19 cellular contexts compared by ENCODE assay signal in the genomic region with DNA sequence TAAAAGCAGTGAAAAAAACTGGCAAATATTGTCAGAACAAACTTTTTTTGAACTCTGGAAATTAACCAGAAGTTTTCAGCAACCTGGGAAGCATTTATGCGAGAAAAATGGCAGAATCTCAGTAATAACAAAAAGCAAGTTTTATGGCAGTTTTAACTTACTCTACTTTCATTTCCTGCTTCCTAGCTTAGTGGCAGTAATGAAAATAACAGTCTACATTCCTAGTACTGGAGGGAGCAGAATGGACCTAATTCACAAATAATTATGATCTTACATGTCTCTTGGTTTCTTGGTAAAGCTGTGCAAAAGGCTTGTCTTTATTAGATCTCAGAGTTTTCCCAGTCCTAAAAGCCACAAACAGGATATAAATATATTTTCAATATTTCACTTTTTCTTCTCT.
"Had no signal": no experiment of that assay in that cellular context is flagged by ENCODE, and none has a peak within 500 bp of the region (broad histone marks: within the 10 kb centered on the region; RNA-seq: fewer than 3 reads in every experiment).

No MANE protein-coding gene starts in this region.

- H3K36me3 ChIP-seq: adrenal gland, breast epithelium, esophagus squamous epithelium, sigmoid colon, tibial artery, WERI-Rb-1 had no signal

- H3K27ac ChIP-seq: adrenal gland, breast epithelium, esophagus squamous epithelium, sigmoid colon, tibial artery, WERI-Rb-1 had no signal

- H3K4me3 ChIP-seq: adrenal gland, breast epithelium, esophagus squamous epithelium, lung, sigmoid colon, tibial artery had no signal

- ATAC-seq: left colon had no signal

- H3K4me1 ChIP-seq: adrenal gland, breast epithelium, esophagus squamous epithelium, sigmoid colon had no signal

- H3K9me3 ChIP-seq: adrenal gland, breast epithelium, esophagus squamous epithelium, sigmoid colon, tibial artery had no signal

- DNase-seq: activated CD4-positive, alpha-beta T cell treated with anti-CD3 and anti-CD28 coated beads for 1 hour; activated gamma-delta T cell; adrenal gland; cerebellar nuclear complex; effector CD8-positive, alpha-beta T cell; esophagus squamous epithelium; hippocampal formation; left colon; nephron progenitor cell; nucleus accumbens; sigmoid colon; stimulated activated CD4-positive, alpha-beta T cell treated with anti-CD3 and anti-CD28 coated beads, Interleukin-12 subunit alpha, Interleukin-12 subunit beta, amount 100 ng/mL, for 4 hours; stimulated activated CD4-positive, alpha-beta T cell treated with anti-CD3 and anti-CD28 coated beads, Interleukin-1b, Interleukin-23, amount 100 ng/mL, for 48 hours; stimulated activated naive CD4-positive, alpha-beta T cell treated with Interleukin-2 at 50 U/mL for 16 hours; T-helper 2 cell; tibial artery; WERI-Rb-1 had no signal

- H3K27me3 ChIP-seq: adrenal gland, breast epithelium, esophagus squamous epithelium, sigmoid colon, tibial artery had no signal
